Comparison of ENCODE assay signal across 14 cellular contexts in genomic region chr14:50524071-50524470, GRCh38. TPM values are rescaled to one million over a fixed set of nuclear protein-coding genes. Genes with fewer than 3 reads are reported as not detected.
DNase-seq lines count a peak whose midpoint lies in the region; ATAC-seq lines count a peak whose summit lies in the region.
"Had no signal": no experiment of that assay in that cellular context is flagged by ENCODE, and none has a peak within 500 bp of the region (broad histone marks: within the 10 kb centered on the region; RNA-seq: fewer than 3 reads in every experiment).

No MANE protein-coding gene starts in this region.

- H3K27me3 Mint-ChIP-seq in activated T-cell treated with anti-CD3 and anti-CD28 coated beads, Interleukin-2, amount 50 U/mL, for 4 hours (ENCODE audit: low read depth): no peaks in the 10 kb centered on the region
- H3K27me3 Mint-ChIP-seq in activated T-helper 2 cell treated with anti-CD3 and anti-CD28 coated beads, Interferon-gamma antibody, Interleukin-2, Interleukin-4, amounts not matched to agents 10 μg/mL and 5 μg/mL and 100 μg/mL, durations not matched to agents 14 hours and 24 hours and 36 hours (ENCODE audit: low read depth): no peaks in the 10 kb centered on the region
- no peaks in the 10 kb centered on the region for H3K27me3 Mint-ChIP-seq in stimulated activated naive CD8-positive, alpha-beta T cell treated with anti-CD3 and anti-CD28 coated beads, Interleukin-15, amount 100 ng/mL, for 72 hours
- H3K27me3 Mint-ChIP-seq: progenitor cell of endocrine pancreas had no signal

- DNase-seq in activated T-cell treated with anti-CD3 and anti-CD28 coated beads, Interleukin-2, amount 50 U/mL, for 4 hours: no peak
- no peak for DNase-seq in activated T-cell treated with anti-CD3 and anti-CD28 coated beads, Interleukin-2, amount 50 U/mL, for 48 hours
- DNase-seq in activated T-helper 2 cell treated with anti-CD3 and anti-CD28 coated beads, Interferon-gamma antibody, Interleukin-2, Interleukin-4, amounts not matched to agents 10 μg/mL and 5 μg/mL and 100 μg/mL, durations not matched to agents 14 hours and 24 hours and 36 hours (ENCODE audit: low spot score): no peak
- DNase-seq in stimulated activated naive CD8-positive, alpha-beta T cell treated with anti-CD3 and anti-CD28 coated beads, Interleukin-15, amount 100 ng/mL, for 72 hours: no peak
- DNase-seq in GF-D8 (lab: John Stamatoyannopoulos, UW) (no peak), hypothalamus (lab: John Stamatoyannopoulos, UW) (no peak)
- DNase-seq: activated CD8-positive, alpha-beta memory T cell treated with anti-CD3 and anti-CD28 coated beads, Interleukin-2, amount 50 U/mL, for 4 hours; foreskin keratinocyte; left ventricle myocardium inferior; NCI-H748 treated with DMSO at 0.1 percent for 48 hours; thyroid gland had no signal

- intact Hi-C loops in activated T-helper 2 cell treated with anti-CD3 and anti-CD28 coated beads, Interferon-gamma antibody, Interleukin-2, Interleukin-4, amounts not matched to agents 10 μg/mL and 5 μg/mL and 100 μg/mL, durations not matched to agents 14 hours and 24 hours and 36 hours (cut with micrococcal nuclease): loop anchor here (5.0 to 10.0 kb wide), 4 partner anchors 203 to 899 kb away; partner anchors contain the start of genes MGAT2, RPL36AL and SOS2

- H3K4me1 Mint-ChIP-seq in activated T-cell treated with anti-CD3 and anti-CD28 coated beads, Interleukin-2, amount 50 U/mL, for 4 hours (ENCODE audit: low read depth): peaks cover 74% of the 10 kb centered on the region
- peaks cover 47% of the 10 kb centered on the region for H3K4me1 Mint-ChIP-seq in activated T-helper 2 cell treated with anti-CD3 and anti-CD28 coated beads, Interferon-gamma antibody, Interleukin-2, Interleukin-4, amounts not matched to agents 10 μg/mL and 5 μg/mL and 100 μg/mL, durations not matched to agents 14 hours and 24 hours and 36 hours (ENCODE audit: low read depth)
- H3K4me1 Mint-ChIP-seq in stimulated activated naive CD8-positive, alpha-beta T cell treated with anti-CD3 and anti-CD28 coated beads, Interleukin-15, amount 100 ng/mL, for 72 hours: peaks cover 60% of the 10 kb centered on the region

- peak; percentile 10 to 38 for ATAC-seq in activated T-cell treated with anti-CD3 and anti-CD28 coated beads, Interleukin-2, amount 50 U/mL, for 4 hours
- peak; percentile 34 for ATAC-seq in HG02588 (IDR thresholded peaks at IDR 0.05; ENCODE audit: unreplicated experiment)
- no peak for ATAC-seq in stimulated activated naive CD8-positive, alpha-beta T cell treated with anti-CD3 and anti-CD28 coated beads, Interleukin-15, amount 100 ng/mL, for 72 hours
- ATAC-seq in HG02571 (IDR thresholded peaks at IDR 0.05; ENCODE audit: unreplicated experiment): no peak
- ATAC-seq: foreskin keratinocyte had no signal

- no peaks in the 10 kb centered on the region for H3K9me3 Mint-ChIP-seq in activated T-cell treated with anti-CD3 and anti-CD28 coated beads, Interleukin-2, amount 50 U/mL, for 4 hours
- H3K9me3 Mint-ChIP-seq in activated T-helper 2 cell treated with anti-CD3 and anti-CD28 coated beads, Interferon-gamma antibody, Interleukin-2, Interleukin-4, amounts not matched to agents 10 μg/mL and 5 μg/mL and 100 μg/mL, durations not matched to agents 14 hours and 24 hours and 36 hours: no peaks in the 10 kb centered on the region
- no peaks in the 10 kb centered on the region for H3K9me3 Mint-ChIP-seq in stimulated activated naive CD8-positive, alpha-beta T cell treated with anti-CD3 and anti-CD28 coated beads, Interleukin-15, amount 100 ng/mL, for 72 hours

- H3K4me3 Mint-ChIP-seq in activated T-cell treated with anti-CD3 and anti-CD28 coated beads, Interleukin-2, amount 50 U/mL, for 4 hours: peak overlapping the region; percentile 57
- no peak overlapping the region for H3K4me3 Mint-ChIP-seq in activated T-helper 2 cell treated with anti-CD3 and anti-CD28 coated beads, Interferon-gamma antibody, Interleukin-2, Interleukin-4, amounts not matched to agents 10 μg/mL and 5 μg/mL and 100 μg/mL, durations not matched to agents 14 hours and 24 hours and 36 hours (ENCODE audit: low read depth)
- peak overlapping the region; percentile 1 to 36 for H3K4me3 Mint-ChIP-seq in stimulated activated naive CD8-positive, alpha-beta T cell treated with anti-CD3 and anti-CD28 coated beads, Interleukin-15, amount 100 ng/mL, for 72 hours

- peak overlapping the region; percentile 6 for H3K27ac Mint-ChIP-seq in activated T-helper 2 cell treated with anti-CD3 and anti-CD28 coated beads, Interferon-gamma antibody, Interleukin-2, Interleukin-4, amounts not matched to agents 10 μg/mL and 5 μg/mL and 100 μg/mL, durations not matched to agents 14 hours and 24 hours and 36 hours
- peak overlapping the region in 1 of 2 donors; percentile 59 for H3K27ac Mint-ChIP-seq in stimulated activated naive CD8-positive, alpha-beta T cell treated with anti-CD3 and anti-CD28 coated beads, Interleukin-15, amount 100 ng/mL, for 72 hours
- H3K27ac Mint-ChIP-seq: progenitor cell of endocrine pancreas had no signal

- peaks cover 21% of the 10 kb centered on the region for H3K36me3 Mint-ChIP-seq in activated T-cell treated with anti-CD3 and anti-CD28 coated beads, Interleukin-2, amount 50 U/mL, for 4 hours (ENCODE audit: insufficient read depth)
- peaks cover 7% of the 10 kb centered on the region for H3K36me3 Mint-ChIP-seq in activated T-helper 2 cell treated with anti-CD3 and anti-CD28 coated beads, Interferon-gamma antibody, Interleukin-2, Interleukin-4, amounts not matched to agents 10 μg/mL and 5 μg/mL and 100 μg/mL, durations not matched to agents 14 hours and 24 hours and 36 hours (ENCODE audit: low read depth)

RNA-seq across cellular contexts. Expression of gene MAP4K5, which starts 8.3 kb away (rescaled TPM):
- 10 to 100 TPM; 47.3 to 55.1 (median 48.5) TPM for total RNA-seq in activated T-cell treated with anti-CD3 and anti-CD28 coated beads, Interleukin-2, amount 50 U/mL, for 4 hours
- 21.0 and 23.1 TPM in 2 replicates for total RNA-seq in activated T-helper 2 cell treated with anti-CD3 and anti-CD28 coated beads, Interferon-gamma antibody, Interleukin-2, Interleukin-4, amounts not matched to agents 10 μg/mL and 5 μg/mL and 100 μg/mL, durations not matched to agents 14 hours and 24 hours and 36 hours

RNA-seq across cellular contexts. Expression of gene ATL1, which starts 35.9 kb away (rescaled TPM):
- under 1 TPM; 0.37 to 0.79 (median 0.43) TPM for total RNA-seq in activated T-cell treated with anti-CD3 and anti-CD28 coated beads, Interleukin-2, amount 50 U/mL, for 4 hours
- 1.3 and 2.1 TPM in 2 replicates for total RNA-seq in activated T-helper 2 cell treated with anti-CD3 and anti-CD28 coated beads, Interferon-gamma antibody, Interleukin-2, Interleukin-4, amounts not matched to agents 10 μg/mL and 5 μg/mL and 100 μg/mL, durations not matched to agents 14 hours and 24 hours and 36 hours

Comparison
In these comparisons a context has a peak if more than half of its experiments do, and no peak if none do; other contexts are left out.
1. ATAC-seq: peak in activated T-cell treated with anti-CD3 and anti-CD28 coated beads, Interleukin-2, amount 50 U/mL, for 4 hours (2 of 2) and HG02588 (single experiment); none in stimulated activated naive CD8-positive, alpha-beta T cell treated with anti-CD3 and anti-CD28 coated beads, Interleukin-15, amount 100 ng/mL, for 72 hours (single experiment) and HG02571 (single experiment).